Comparison of ENCODE assay signal across 29 cellular contexts in the genomic region with DNA sequence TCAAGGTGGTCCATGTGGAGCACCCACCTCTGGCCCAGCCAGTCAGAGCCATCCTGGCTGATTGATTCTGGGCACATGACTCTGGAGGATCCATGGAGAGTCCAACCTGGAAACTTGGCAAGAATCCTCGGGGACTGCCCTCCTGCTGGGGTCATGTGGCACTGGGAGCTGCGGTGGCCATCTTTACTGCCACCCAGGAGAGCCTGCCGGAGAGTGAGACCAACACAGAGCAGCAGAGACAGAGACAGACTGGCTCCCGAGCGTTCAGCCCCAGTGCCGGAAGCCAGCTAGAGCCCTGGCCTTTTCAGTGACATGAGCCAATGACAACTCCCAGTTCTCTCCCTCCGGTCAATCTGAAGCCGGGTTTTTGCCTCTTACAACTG. TPM values are rescaled to one million over a fixed set of nuclear protein-coding genes. Genes with fewer than 3 reads are reported as not detected.
"Had no signal": no experiment of that assay in that cellular context is flagged by ENCODE, and none has a peak within 500 bp of the region (broad histone marks: within the 10 kb centered on the region; RNA-seq: fewer than 3 reads in every experiment).

No MANE protein-coding gene starts in this region.

- H3K4me3 ChIP-seq: adrenal gland, ascending aorta, left lung, lung, thoracic aorta had no signal

- ATAC-seq: activated CD4-positive, alpha-beta T cell treated with anti-CD3 and anti-CD28 coated beads for 36 hours; activated T-helper 17 cell treated with anti-CD3 and anti-CD28 coated beads, Interleukin-2, amount 50 U/mL, for 72 hours; left lung; naive thymus-derived CD4-positive, alpha-beta T cell; stimulated activated naive B cell treated with anti-CD40 and anti-IgM and Interleukin-4, amounts not matched to agents 10 μg/mL and 1 μg/mL and 100 μg/mL, for 72 hours had no signal

- H3K4me1 ChIP-seq: adrenal gland, ascending aorta, left lung had no signal

- DNase-seq: activated CD4-positive, alpha-beta memory T cell treated with anti-CD3 and anti-CD28 coated beads, Interleukin-2, amount 10 ng/mL, durations not matched to agents 7 days and 5 days; activated CD4-positive, alpha-beta T cell treated with anti-CD3 and anti-CD28 coated beads for 36 hours; activated naive CD4-positive, alpha-beta T cell; activated T-cell treated with anti-CD3 and anti-CD28 coated beads, Interleukin-2, amount 50 U/mL, for 24 hours; adrenal gland; brain microvascular endothelial cell; caudate nucleus; effector CD8-positive, alpha-beta T cell; kidney; left lung; naive thymus-derived CD4-positive, alpha-beta T cell; retina; stimulated activated CD4-positive, alpha-beta T cell treated with anti-CD3 and anti-CD28 coated beads, Interleukin-2, amount 100 ng/mL, for 48 hours; stimulated activated CD8-positive, alpha-beta memory T cell treated with anti-CD3 and anti-CD28 coated beads, Interleukin-4, amount 100 ng/mL, for 48 hours; stimulated activated naive B cell treated with anti-CD40 and anti-IgM and Interleukin-4, amounts not matched to agents 10 μg/mL and 1 μg/mL and 100 μg/mL, for 72 hours; T-helper 1 cell had no signal

- H3K36me3 Mint-ChIP-seq: activated naive CD8-positive, alpha-beta T cell; stimulated activated naive B cell treated with anti-CD40 and anti-IgM and Interleukin-4, amounts not matched to agents 10 μg/mL and 1 μg/mL and 100 μg/mL, for 72 hours had no signal

- H3K4me1 Mint-ChIP-seq: activated CD4-positive, alpha-beta memory T cell treated with anti-CD3 and anti-CD28 coated beads, Interleukin-2, amount 10 ng/mL, durations not matched to agents 7 days and 5 days; activated CD4-positive, alpha-beta T cell treated with anti-CD3 and anti-CD28 coated beads for 36 hours; activated T-helper 17 cell treated with anti-CD3 and anti-CD28 coated beads, Interleukin-2, amount 50 U/mL, for 72 hours; naive thymus-derived CD4-positive, alpha-beta T cell; neural crest cell; stimulated activated naive B cell treated with anti-CD40 and anti-IgM and Interleukin-4, amounts not matched to agents 10 μg/mL and 1 μg/mL and 100 μg/mL, for 72 hours had no signal

- H3K4me3 Mint-ChIP-seq: activated CD4-positive, alpha-beta memory T cell treated with anti-CD3 and anti-CD28 coated beads, Interleukin-2, amount 10 ng/mL, durations not matched to agents 7 days and 5 days; activated CD4-positive, alpha-beta T cell treated with anti-CD3 and anti-CD28 coated beads for 36 hours; activated naive CD8-positive, alpha-beta T cell; activated T-cell treated with anti-CD3 and anti-CD28 coated beads, Interleukin-2, amount 50 U/mL, for 24 hours; activated T-helper 17 cell treated with anti-CD3 and anti-CD28 coated beads, Interleukin-2, amount 50 U/mL, for 72 hours; dendritic cell treated with granulocyte-macrophage colony-stimulating factor and Interleukin-4, amounts not matched to agents 40 ng/mL and 50 ng/mL, for 4 days; naive thymus-derived CD4-positive, alpha-beta T cell; neural crest cell; stimulated activated naive B cell treated with anti-CD40 and anti-IgM and Interleukin-4, amounts not matched to agents 10 μg/mL and 1 μg/mL and 100 μg/mL, for 72 hours had no signal

- H3K36me3 ChIP-seq: adrenal gland, ascending aorta, brain microvascular endothelial cell, left lung, thoracic aorta had no signal

- H3K9me3 ChIP-seq: adrenal gland, ascending aorta, thoracic aorta had no signal

- H3K27ac Mint-ChIP-seq: activated CD4-positive, alpha-beta memory T cell treated with anti-CD3 and anti-CD28 coated beads, Interleukin-2, amount 10 ng/mL, durations not matched to agents 7 days and 5 days; activated CD4-positive, alpha-beta T cell treated with anti-CD3 and anti-CD28 coated beads for 36 hours; activated naive CD8-positive, alpha-beta T cell; activated T-helper 17 cell treated with anti-CD3 and anti-CD28 coated beads, Interleukin-2, amount 50 U/mL, for 72 hours; dendritic cell treated with granulocyte-macrophage colony-stimulating factor and Interleukin-4, amounts not matched to agents 40 ng/mL and 50 ng/mL, for 4 days; naive thymus-derived CD4-positive, alpha-beta T cell; progenitor cell of endocrine pancreas; stimulated activated naive B cell treated with anti-CD40 and anti-IgM and Interleukin-4, amounts not matched to agents 10 μg/mL and 1 μg/mL and 100 μg/mL, for 72 hours had no signal

- H3K9me3 Mint-ChIP-seq: activated CD4-positive, alpha-beta memory T cell treated with anti-CD3 and anti-CD28 coated beads, Interleukin-2, amount 10 ng/mL, durations not matched to agents 7 days and 5 days; activated T-cell treated with anti-CD3 and anti-CD28 coated beads, Interleukin-2, amount 50 U/mL, for 24 hours; activated T-helper 17 cell treated with anti-CD3 and anti-CD28 coated beads, Interleukin-2, amount 50 U/mL, for 72 hours; neural crest cell; stimulated activated naive B cell treated with anti-CD40 and anti-IgM and Interleukin-4, amounts not matched to agents 10 μg/mL and 1 μg/mL and 100 μg/mL, for 72 hours had no signal

- H3K27ac ChIP-seq: adrenal gland, ascending aorta, brain microvascular endothelial cell, left lung, thoracic aorta had no signal

RNA-seq across cellular contexts. Expression of a gene that starts 37.8 kb away (rescaled TPM):
- total RNA-seq: activated CD4-positive, alpha-beta memory T cell treated with anti-CD3 and anti-CD28 coated beads, Interleukin-2, amount 10 ng/mL, durations not matched to agents 7 days and 5 days; activated CD4-positive, alpha-beta T cell treated with anti-CD3 and anti-CD28 coated beads for 36 hours; activated T-helper 17 cell treated with anti-CD3 and anti-CD28 coated beads, Interleukin-2, amount 50 U/mL, for 72 hours; adrenal gland; ascending aorta; fibroblast of lung; glomerular endothelial cell; kidney; left lung; lung; mesenteric fat pad; naive thymus-derived CD4-positive, alpha-beta T cell; neural crest cell; omental fat pad; progenitor cell of endocrine pancreas; thoracic aorta; ureter had no signal
